Comparison of ENCODE assay signal across 1 cellular context in the genomic region with DNA sequence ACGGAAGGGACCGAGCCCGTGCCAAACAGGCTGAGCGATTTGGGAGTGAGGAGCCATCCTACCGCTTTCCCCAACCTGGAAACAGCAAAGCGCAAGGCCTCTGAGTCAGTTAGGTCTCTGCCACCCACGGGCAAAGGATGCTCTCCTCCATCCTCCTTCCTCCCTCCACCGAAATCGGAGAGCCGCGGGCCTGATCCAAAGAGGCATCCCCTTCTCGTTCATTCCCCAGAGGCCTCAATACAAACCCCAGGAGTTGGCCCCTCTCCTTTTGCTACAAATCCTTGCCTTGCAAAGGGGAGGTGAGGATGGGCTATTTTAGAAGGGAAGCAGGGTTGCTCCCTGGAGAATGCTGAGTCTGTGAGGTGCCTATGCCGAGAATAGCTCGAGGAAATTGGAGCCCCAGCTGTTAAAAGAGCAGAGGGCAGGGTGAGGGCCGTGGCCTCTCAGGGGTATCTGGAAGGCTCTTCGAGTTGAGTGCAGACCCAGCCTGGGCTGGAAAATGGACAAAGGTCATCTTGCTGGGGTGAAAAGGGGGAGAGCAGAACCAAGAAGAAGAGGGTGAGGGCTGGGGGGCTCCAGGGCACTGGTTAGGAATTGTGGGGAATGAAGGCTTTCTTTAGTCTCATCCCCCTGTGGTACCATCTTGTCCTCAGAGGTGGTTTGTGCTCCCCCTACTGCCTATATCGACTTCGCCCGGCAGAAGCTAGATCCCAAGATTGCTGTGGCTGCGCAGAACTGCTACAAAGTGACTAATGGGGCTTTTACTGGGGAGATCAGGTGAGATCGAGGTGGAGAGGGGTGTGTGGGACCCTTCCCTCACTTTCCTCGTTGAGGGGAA.
TF ChIP-seq lines count a peak whose summit lies in the region.

No MANE protein-coding gene starts in this region.

TF ChIP-seq in GM23338, 12 proteins besides CTCF, POLR2A, EP300 and RAD21 (continued from another document):
- TF ChIP-seq, protein P1, sequence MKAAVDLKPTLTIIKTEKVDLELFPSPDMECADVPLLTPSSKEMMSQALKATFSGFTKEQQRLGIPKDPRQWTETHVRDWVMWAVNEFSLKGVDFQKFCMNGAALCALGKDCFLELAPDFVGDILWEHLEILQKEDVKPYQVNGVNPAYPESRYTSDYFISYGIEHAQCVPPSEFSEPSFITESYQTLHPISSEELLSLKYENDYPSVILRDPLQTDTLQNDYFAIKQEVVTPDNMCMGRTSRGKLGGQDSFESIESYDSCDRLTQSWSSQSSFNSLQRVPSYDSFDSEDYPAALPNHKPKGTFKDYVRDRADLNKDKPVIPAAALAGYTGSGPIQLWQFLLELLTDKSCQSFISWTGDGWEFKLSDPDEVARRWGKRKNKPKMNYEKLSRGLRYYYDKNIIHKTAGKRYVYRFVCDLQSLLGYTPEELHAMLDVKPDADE (IDR thresholded peaks at IDR 0.05): no peak
- TF ChIP-seq, protein P2, sequence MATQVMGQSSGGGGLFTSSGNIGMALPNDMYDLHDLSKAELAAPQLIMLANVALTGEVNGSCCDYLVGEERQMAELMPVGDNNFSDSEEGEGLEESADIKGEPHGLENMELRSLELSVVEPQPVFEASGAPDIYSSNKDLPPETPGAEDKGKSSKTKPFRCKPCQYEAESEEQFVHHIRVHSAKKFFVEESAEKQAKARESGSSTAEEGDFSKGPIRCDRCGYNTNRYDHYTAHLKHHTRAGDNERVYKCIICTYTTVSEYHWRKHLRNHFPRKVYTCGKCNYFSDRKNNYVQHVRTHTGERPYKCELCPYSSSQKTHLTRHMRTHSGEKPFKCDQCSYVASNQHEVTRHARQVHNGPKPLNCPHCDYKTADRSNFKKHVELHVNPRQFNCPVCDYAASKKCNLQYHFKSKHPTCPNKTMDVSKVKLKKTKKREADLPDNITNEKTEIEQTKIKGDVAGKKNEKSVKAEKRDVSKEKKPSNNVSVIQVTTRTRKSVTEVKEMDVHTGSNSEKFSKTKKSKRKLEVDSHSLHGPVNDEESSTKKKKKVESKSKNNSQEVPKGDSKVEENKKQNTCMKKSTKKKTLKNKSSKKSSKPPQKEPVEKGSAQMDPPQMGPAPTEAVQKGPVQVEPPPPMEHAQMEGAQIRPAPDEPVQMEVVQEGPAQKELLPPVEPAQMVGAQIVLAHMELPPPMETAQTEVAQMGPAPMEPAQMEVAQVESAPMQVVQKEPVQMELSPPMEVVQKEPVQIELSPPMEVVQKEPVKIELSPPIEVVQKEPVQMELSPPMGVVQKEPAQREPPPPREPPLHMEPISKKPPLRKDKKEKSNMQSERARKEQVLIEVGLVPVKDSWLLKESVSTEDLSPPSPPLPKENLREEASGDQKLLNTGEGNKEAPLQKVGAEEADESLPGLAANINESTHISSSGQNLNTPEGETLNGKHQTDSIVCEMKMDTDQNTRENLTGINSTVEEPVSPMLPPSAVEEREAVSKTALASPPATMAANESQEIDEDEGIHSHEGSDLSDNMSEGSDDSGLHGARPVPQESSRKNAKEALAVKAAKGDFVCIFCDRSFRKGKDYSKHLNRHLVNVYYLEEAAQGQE (IDR thresholded peaks at IDR 0.05; ENCODE audit: unreplicated experiment): no peak
- no peak for TF ChIP-seq ZNF114 (CRISPR knock-in tag; IDR thresholded peaks at IDR 0.05)
- TF ChIP-seq NANOG (IDR thresholded peaks at IDR 0.05; ENCODE audit: borderline replicate concordance): no peak
- no peak for TF ChIP-seq JUNB (IDR thresholded peaks at IDR 0.05; ENCODE audit: unreplicated experiment)
- no peak for TF ChIP-seq EZH2phosphoT487 (IDR thresholded peaks at IDR 0.05; ENCODE audit: unreplicated experiment)
- no peak for TF ChIP-seq ZNF331 (CRISPR knock-in tag; IDR thresholded peaks at IDR 0.05; ENCODE audit: low read depth)
- TF ChIP-seq POLR2AphosphoS5 (IDR thresholded peaks at IDR 0.05; ENCODE audit: low read depth): no peak
- TF ChIP-seq CREB1 (CRISPR knock-in tag; IDR thresholded peaks at IDR 0.05; ENCODE audit: low read depth): no peak
- TF ChIP-seq ZNF462 (CRISPR knock-in tag; IDR thresholded peaks at IDR 0.05): no peak
